In the genomic region with DNA sequence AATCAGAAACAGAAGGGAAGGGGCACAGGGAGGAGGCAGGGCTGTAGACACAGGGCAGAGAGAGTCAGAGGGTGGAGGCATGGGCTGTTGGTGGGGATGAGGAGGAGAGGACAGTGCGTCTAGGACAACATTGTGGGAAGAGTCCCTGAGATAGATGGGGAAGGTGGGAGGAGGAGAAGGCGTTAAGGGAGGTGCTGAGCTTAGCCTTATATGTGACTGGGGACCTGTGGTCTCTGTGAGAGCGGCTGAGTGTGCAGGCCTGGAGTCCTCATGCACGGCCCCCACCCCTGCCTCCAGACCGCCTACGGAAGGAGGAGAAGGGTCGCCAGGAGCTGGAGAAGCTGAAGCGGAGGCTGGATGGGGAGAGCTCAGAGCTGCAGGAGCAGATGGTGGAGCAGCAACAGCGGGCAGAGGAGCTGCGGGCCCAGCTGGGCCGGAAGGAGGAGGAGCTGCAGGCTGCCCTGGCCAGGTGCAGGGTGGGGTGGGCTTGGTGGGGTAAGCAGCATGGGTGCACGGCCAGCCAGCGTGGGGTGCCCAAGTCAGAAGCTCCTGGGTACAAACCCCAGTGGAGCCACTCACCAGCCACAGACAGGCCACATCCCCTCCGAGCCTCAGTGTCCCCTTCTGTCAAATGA, we compare ENCODE assay signal across 17 cellular contexts. TPM values are rescaled to one million over a fixed set of nuclear protein-coding genes. Genes with fewer than 3 reads are reported as not detected.
A peak's percentile ranks its signal among the peaks of the same experiment; 100 is the strongest.
DNase-seq lines count a peak whose midpoint lies in the region; ATAC-seq, FAIRE-seq and TF ChIP-seq lines count a peak whose summit lies in the region.
"Had no signal": no experiment of that assay in that cellular context is flagged by ENCODE, and none has a peak within 500 bp of the region (broad histone marks: within the 10 kb centered on the region; RNA-seq: fewer than 3 reads in every experiment).

No MANE protein-coding gene starts in this region.

- H3K36me3 Mint-ChIP-seq in activated CD8-positive, alpha-beta T cell treated with anti-CD3 and anti-CD28 coated beads, Interleukin-2, amount 10 ng/mL, durations not matched to agents 7 days and 5 days (ENCODE audit: low read depth): no peaks in the 10 kb centered on the region
- no peaks in the 10 kb centered on the region for H3K36me3 Mint-ChIP-seq in activated CD8-positive, alpha-beta T cell treated with anti-CD3 and anti-CD28 coated beads for 36 hours (ENCODE audit: low read depth)
- H3K36me3 Mint-ChIP-seq: CD8-positive, alpha-beta memory T cell had no signal

- no peak for DNase-seq in activated CD8-positive, alpha-beta T cell treated with anti-CD3 and anti-CD28 coated beads, Interleukin-2, amount 10 ng/mL, durations not matched to agents 7 days and 5 days
- no peak for DNase-seq in activated CD8-positive, alpha-beta T cell treated with anti-CD3 and anti-CD28 coated beads for 36 hours
- peak; percentile 56 for DNase-seq in kidney
- peak; percentile 55 for DNase-seq in osteoblast (ENCODE audit: insufficient read length, low spot score, missing footprints)
- DNase-seq in activated CD8-positive, alpha-beta memory T cell treated with anti-CD3 and anti-CD28 coated beads, Interleukin-2, amount 50 U/mL, for 4 hours: no peak
- no peak for DNase-seq in 8988T
- no peak for DNase-seq in SW 1271 (lab: John Stamatoyannopoulos, UW)
- no peak for DNase-seq in foreskin melanocyte
- DNase-seq: AML-193, GOT3 had no signal

- no peak overlapping the region for H3K4me2 ChIP-seq in osteoblast (ENCODE audit: insufficient read depth, low read length)
- H3K4me2 ChIP-seq: BLaER1 had no signal

- H3K9me3 Mint-ChIP-seq in activated CD8-positive, alpha-beta T cell treated with anti-CD3 and anti-CD28 coated beads, Interleukin-2, amount 10 ng/mL, durations not matched to agents 7 days and 5 days (ENCODE audit: insufficient read depth): no peaks in the 10 kb centered on the region
- no peaks in the 10 kb centered on the region for H3K9me3 Mint-ChIP-seq in activated CD8-positive, alpha-beta T cell treated with anti-CD3 and anti-CD28 coated beads for 36 hours

- H3K9me3 ChIP-seq in kidney (ENCODE audit: control insufficient read depth in 1 of 2, low read length in 2 of 2) (no peaks in the 10 kb centered on the region), osteoblast (ENCODE audit: low read depth, low read length) (no peaks in the 10 kb centered on the region)
- H3K9me3 ChIP-seq: BLaER1, HAP-1 had no signal

- H3K27ac ChIP-seq in kidney (ENCODE audit: low read depth in 2 of 2, low read length in 2 of 2) (no peak overlapping the region), osteoblast (ENCODE audit: low read depth, low read length) (no peak overlapping the region)
- H3K27ac ChIP-seq: 22Rv1, BLaER1, HL-60 had no signal

- H3K4me3 ChIP-seq in kidney (ENCODE audit: low read length in 2 of 2) (no peak overlapping the region), osteoblast (ENCODE audit: insufficient read depth, low read length) (no peak overlapping the region)
- H3K4me3 ChIP-seq: BLaER1, HAP-1 had no signal

- CTCF ChIA-PET in activated CD8-positive, alpha-beta T cell treated with anti-CD3 and anti-CD28 coated beads, Interleukin-2, amount 10 ng/mL, durations not matched to agents 7 days and 5 days (lab: Charles Lee): no interaction called here
- CTCF ChIA-PET in activated CD8-positive, alpha-beta T cell treated with anti-CD3 and anti-CD28 coated beads for 36 hours (lab: Charles Lee): interaction anchor here (1.1 kb wide), 1 partner anchor 29 kb away, joined by 3 read pairs; no protein-coding TSS in a partner anchor

- no peak overlapping the region for H3K9ac ChIP-seq in kidney (ENCODE audit: low read length in 2 of 2)
- H3K9ac ChIP-seq: BLaER1 had no signal

- H3K27me3 ChIP-seq in osteoblast (ENCODE audit: insufficient read depth, low read length): no peaks in the 10 kb centered on the region
- H3K27me3 ChIP-seq: BLaER1 had no signal

- no peaks in the 10 kb centered on the region for H3K27me3 Mint-ChIP-seq in activated CD8-positive, alpha-beta T cell treated with anti-CD3 and anti-CD28 coated beads, Interleukin-2, amount 10 ng/mL, durations not matched to agents 7 days and 5 days (ENCODE audit: low read depth)
- H3K27me3 Mint-ChIP-seq in activated CD8-positive, alpha-beta T cell treated with anti-CD3 and anti-CD28 coated beads for 36 hours: peaks cover 11% of the 10 kb centered on the region

- ATAC-seq in activated CD8-positive, alpha-beta T cell treated with anti-CD3 and anti-CD28 coated beads, Interleukin-2, amount 10 ng/mL, durations not matched to agents 7 days and 5 days: no peak
- no peak for ATAC-seq in activated CD8-positive, alpha-beta T cell treated with anti-CD3 and anti-CD28 coated beads for 36 hours

- peaks cover 0 to 8% of the 10 kb centered on the region in 2 donors for H3K36me3 ChIP-seq in kidney (ENCODE audit: control insufficient read depth in 1 of 2, insufficient read depth in 2 of 2, low read length in 2 of 2)
- H3K36me3 ChIP-seq in osteoblast (ENCODE audit: insufficient read depth, low read length): no peaks in the 10 kb centered on the region
- H3K36me3 ChIP-seq: BLaER1, HAP-1 had no signal

- H3K27ac Mint-ChIP-seq in activated CD8-positive, alpha-beta T cell treated with anti-CD3 and anti-CD28 coated beads, Interleukin-2, amount 10 ng/mL, durations not matched to agents 7 days and 5 days: peak overlapping the region; percentile 35
- H3K27ac Mint-ChIP-seq in activated CD8-positive, alpha-beta T cell treated with anti-CD3 and anti-CD28 coated beads for 36 hours: no peak overlapping the region

- intact Hi-C loops in activated CD8-positive, alpha-beta T cell treated with anti-CD3 and anti-CD28 coated beads for 36 hours (cut with micrococcal nuclease): no loop called here
- intact Hi-C loops in kidney (cut with DNase I): no loop called here

- H3K4me3 Mint-ChIP-seq in activated CD8-positive, alpha-beta T cell treated with anti-CD3 and anti-CD28 coated beads, Interleukin-2, amount 10 ng/mL, durations not matched to agents 7 days and 5 days: no peak overlapping the region
- no peak overlapping the region for H3K4me3 Mint-ChIP-seq in activated CD8-positive, alpha-beta T cell treated with anti-CD3 and anti-CD28 coated beads for 36 hours
- H3K4me3 Mint-ChIP-seq: CD8-positive, alpha-beta memory T cell had no signal

- FAIRE-seq in kidney (lab: Jason Lieb, UNC): no peak
- FAIRE-seq: G401.6, GM12891 had no signal

- H3K4me1 ChIP-seq in kidney (ENCODE audit: control insufficient read depth in 1 of 2, insufficient read depth in 1 of 2, low read depth in 1 of 2, low read length in 2 of 2): no peaks in the 10 kb centered on the region
- H3K4me1 ChIP-seq in osteoblast (ENCODE audit: insufficient read depth, low read length): no peaks in the 10 kb centered on the region
- H3K4me1 ChIP-seq: HAP-1 had no signal

- no peaks in the 10 kb centered on the region for H4K20me1 ChIP-seq in osteoblast (ENCODE audit: insufficient read depth, low read length)
- H4K20me1 ChIP-seq: BLaER1 had no signal

- H2AFZ ChIP-seq in osteoblast (ENCODE audit: low read length): no peak overlapping the region

- H3K79me2 ChIP-seq in osteoblast (ENCODE audit: insufficient read depth, low read length): no peaks in the 10 kb centered on the region

- no peaks in the 10 kb centered on the region for H3K4me1 Mint-ChIP-seq in activated CD8-positive, alpha-beta T cell treated with anti-CD3 and anti-CD28 coated beads, Interleukin-2, amount 10 ng/mL, durations not matched to agents 7 days and 5 days (ENCODE audit: low read depth)
- no peaks in the 10 kb centered on the region for H3K4me1 Mint-ChIP-seq in activated CD8-positive, alpha-beta T cell treated with anti-CD3 and anti-CD28 coated beads for 36 hours (ENCODE audit: low read depth)
- H3K4me1 Mint-ChIP-seq: CD8-positive, alpha-beta memory T cell had no signal

- POLR2A ChIA-PET in activated CD8-positive, alpha-beta T cell treated with anti-CD3 and anti-CD28 coated beads, Interleukin-2, amount 10 ng/mL, durations not matched to agents 7 days and 5 days (lab: Charles Lee): interaction anchor here (0.8 kb wide), 1 partner anchor 18 kb away, joined by 3 read pairs; no protein-coding TSS in a partner anchor
- POLR2A ChIA-PET in activated CD8-positive, alpha-beta T cell treated with anti-CD3 and anti-CD28 coated beads for 36 hours (lab: Charles Lee): no interaction called here

- no peak for TF ChIP-seq CTCF in activated CD8-positive, alpha-beta T cell treated with anti-CD3 and anti-CD28 coated beads for 36 hours (IDR thresholded peaks at IDR 0.05)
- TF ChIP-seq CTCF in kidney (IDR thresholded peaks at IDR 0.05; ENCODE audit: borderline replicate concordance, extremely low read depth, insufficient read depth): no peak
- no peak for TF ChIP-seq CTCF in osteoblast (IDR thresholded peaks at IDR 0.05; ENCODE audit: extremely low read depth, low read depth, low read length)

RNA-seq across cellular contexts. Expression of a gene that starts 56.8 kb away (rescaled TPM):
- total RNA-seq in activated CD8-positive, alpha-beta T cell treated with anti-CD3 and anti-CD28 coated beads, Interleukin-2, amount 10 ng/mL, durations not matched to agents 7 days and 5 days: under 1 TPM; 0.39 to 0.47 TPM
- under 1 TPM; 0.77 to 0.81 TPM for total RNA-seq in activated CD8-positive, alpha-beta T cell treated with anti-CD3 and anti-CD28 coated beads for 36 hours
- total RNA-seq in kidney (31.0 TPM), osteoblast (under 0.01 TPM in 1 of 2 replicates, not detected in the other)
- 9.1 TPM for polyA plus RNA-seq in kidney (ENCODE audit: insufficient read depth, low read depth, low replicate concordance)
- polyA plus RNA-seq: CD8-positive, alpha-beta memory T cell had no signal

Comparison
In these comparisons a context has a peak if more than half of its experiments do, and no peak if none do; other contexts are left out.
1. DNase-seq: peak in kidney (single experiment) and osteoblast (single experiment); none in activated CD8-positive, alpha-beta T cell treated with anti-CD3 and anti-CD28 coated beads, Interleukin-2, amount 10 ng/mL, durations not matched to agents 7 days and 5 days (single experiment), activated CD8-positive, alpha-beta T cell treated with anti-CD3 and anti-CD28 coated beads for 36 hours (single experiment), activated CD8-positive, alpha-beta memory T cell treated with anti-CD3 and anti-CD28 coated beads, Interleukin-2, amount 50 U/mL, for 4 hours (single experiment), 8988T (single experiment), SW 1271 (0 of 2) and foreskin melanocyte (single experiment).
2. RNA of a gene that starts 56.8 kb away (total RNA-seq): 31.0 TPM in kidney (single experiment); 0.77 to 0.81 TPM in activated CD8-positive, alpha-beta T cell treated with anti-CD3 and anti-CD28 coated beads for 36 hours, 0.39 to 0.47 TPM in activated CD8-positive, alpha-beta T cell treated with anti-CD3 and anti-CD28 coated beads, Interleukin-2, amount 10 ng/mL, durations not matched to agents 7 days and 5 days and under 0.01 TPM in osteoblast; every median in the first group is over 10 times any median in the second.